ENCODE assay signal across 1 cellular context in genomic region chr6:153537422-153537821, GRCh38.
TF ChIP-seq lines count a peak whose summit lies in the region.

No MANE protein-coding gene starts in this region.

TF ChIP-seq in SK-N-SH treated with all-trans-retinoic acid at 6 μM for 48 hours, 23 proteins besides CTCF, POLR2A, EP300 and RAD21 (continued from another document):
- TF ChIP-seq PATZ1 (CRISPR knock-in tag; IDR thresholded peaks at IDR 0.05; ENCODE audit: borderline replicate concordance) (peak; percentile 56; the same call in 1 of the 2 replicates), ISL1 (CRISPR knock-in tag; IDR thresholded peaks at IDR 0.05) (peak; percentile 99), CSDC2 (CRISPR knock-in tag; IDR thresholded peaks at IDR 0.05) (no peak), GLIS3 (CRISPR knock-in tag; IDR thresholded peaks at IDR 0.05) (peak; percentile 81), POU6F1 (CRISPR knock-in tag; IDR thresholded peaks at IDR 0.05; ENCODE audit: borderline replicate concordance, low read depth) (0 out of 2 replicates have a peak, but pooled peaks have one; percentile 63)
